1 cellular context compared by ENCODE assay signal in genomic region chr7:151009340-151010001, GRCh38.
TF ChIP-seq lines count a peak whose summit lies in the region.

No MANE protein-coding gene starts in this region.

TF ChIP-seq in GM12878, 131 proteins besides CTCF, POLR2A, EP300 and RAD21:
- TF ChIP-seq BRCA1 (IDR thresholded peaks at IDR 0.05; ENCODE audit: low read depth, low read length) (no peak), IKZF2 (IDR thresholded peaks at IDR 0.05) (no peak), ZBTB11 (CRISPR knock-in tag; IDR thresholded peaks at IDR 0.05) (no peak), SP1 (IDR thresholded peaks at IDR 0.05; ENCODE audit: low read depth, low read length) (no peak), ZBTB33 (IDR thresholded peaks at IDR 0.05) (peak; percentile 49; the same call in 1 of the 2 replicates), ATF3 (IDR thresholded peaks at IDR 0.05; ENCODE audit: borderline replicate concordance, extremely low read depth, low read depth, low read length) (no peak), RFX5 (IDR thresholded peaks at IDR 0.05; ENCODE audit: low read depth, low read length) (no peak), FOXM1 (IDR thresholded peaks at IDR 0.05; ENCODE audit: low read depth, low read length) (no peak)
TF ChIP-seq in GM12878: peak in this region for 1.
